10 cellular contexts compared by ENCODE assay signal in the genomic region with DNA sequence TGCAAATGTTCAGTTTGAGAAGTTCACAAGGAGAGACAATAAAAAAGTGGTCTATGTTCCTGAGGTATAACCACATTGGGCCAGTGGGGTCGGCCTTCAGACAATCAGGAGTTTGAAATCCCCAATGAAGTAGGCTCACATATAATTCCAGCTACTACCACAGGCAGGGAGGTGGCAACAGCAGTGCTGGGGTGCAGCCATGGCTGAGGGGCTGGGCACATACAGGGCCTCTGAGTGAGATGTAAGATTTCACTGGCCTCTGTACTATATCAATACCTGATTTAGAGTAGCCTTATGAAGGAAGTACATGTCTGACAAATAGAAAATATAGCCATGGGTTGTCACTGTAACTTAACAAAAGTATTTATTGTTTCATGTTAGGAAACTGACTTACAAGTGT.
"Had no signal": no experiment of that assay in that cellular context is flagged by ENCODE, and none has a peak within 500 bp of the region (broad histone marks: within the 10 kb centered on the region; RNA-seq: fewer than 3 reads in every experiment).

No MANE protein-coding gene starts in this region.

- H3K36me3 ChIP-seq: HAP-1 had no signal

- H3K4me2 ChIP-seq: KMS-11 had no signal

- H3K4me3 Mint-ChIP-seq: HFFc6 had no signal

- H2AFZ ChIP-seq: GM23248 had no signal

- H3K27ac ChIP-seq: GM23248, KMS-11 had no signal

- ATAC-seq: HCT116 had no signal

- FAIRE-seq: HTR-8/SVneo had no signal

- H3K9me3 Mint-ChIP-seq: HFFc6 had no signal

- H3K27ac Mint-ChIP-seq: HFFc6 had no signal

- H3K4me3 ChIP-seq: GM23248, HAP-1 had no signal

- H3K4me1 ChIP-seq: HAP-1 had no signal

- DNase-seq: GM23248, GOT3, H7, HFFc6, IMR-90, KBM-7 had no signal

- H3K9ac ChIP-seq: GM23248, KMS-11 had no signal

- H3K9me3 ChIP-seq: HAP-1 had no signal
